In the genomic region with DNA sequence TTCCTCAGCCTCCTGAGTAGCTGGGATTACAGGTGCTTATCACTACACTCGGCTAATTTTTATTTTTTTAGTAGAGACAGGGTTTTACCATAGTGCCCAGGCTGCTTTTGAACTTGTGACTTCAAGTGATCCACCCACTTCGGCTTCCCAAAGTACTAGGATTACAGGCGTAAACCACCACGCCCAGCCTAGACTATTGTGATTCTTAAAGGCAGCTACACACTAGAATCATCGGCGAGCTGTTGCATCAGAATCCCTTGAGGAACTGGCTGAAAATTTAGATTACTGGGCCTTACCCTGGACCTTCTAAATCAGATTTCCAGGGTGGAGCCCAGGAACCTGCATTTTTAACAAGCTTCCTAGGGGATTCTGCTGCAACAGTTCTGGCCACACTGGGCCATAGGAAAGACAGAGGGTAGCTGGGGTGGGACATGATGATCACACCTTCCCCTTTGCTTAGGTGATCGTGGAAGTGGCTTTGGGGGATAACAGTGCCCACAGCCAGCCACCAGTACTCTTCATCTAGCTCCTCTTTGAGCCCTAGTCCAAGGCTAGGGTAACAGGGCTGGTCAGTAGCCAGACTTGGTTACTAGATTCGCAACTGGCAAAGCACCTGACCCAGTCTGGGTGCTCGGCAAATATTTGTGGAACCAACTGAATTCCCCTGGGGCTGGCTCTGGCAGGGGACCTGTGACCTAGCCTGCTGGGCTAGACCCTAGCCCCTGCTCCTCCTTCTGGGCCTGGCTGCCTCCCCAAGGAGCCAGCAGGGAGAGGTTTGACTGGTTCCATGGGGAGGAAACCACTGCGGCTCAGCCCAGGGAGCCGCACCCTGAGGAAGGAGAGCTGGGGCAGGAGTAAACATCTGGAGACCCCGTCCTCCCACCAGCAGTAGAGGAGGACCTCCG, we compare ENCODE assay signal across 14 cellular contexts.
DNase-seq lines count a peak whose midpoint lies in the region; ATAC-seq, FAIRE-seq and TF ChIP-seq lines count a peak whose summit lies in the region.
"Had no signal": no experiment of that assay in that cellular context is flagged by ENCODE, and none has a peak within 500 bp of the region (broad histone marks: within the 10 kb centered on the region; RNA-seq: fewer than 3 reads in every experiment).

No MANE protein-coding gene starts in this region.

- H3K27me3 ChIP-seq in liver (ENCODE audit: control insufficient read depth in 4 of 4, insufficient read depth in 4 of 4, low read length in 3 of 4): no peaks in the 10 kb centered on the region
- H3K27me3 ChIP-seq in HepG2 (ENCODE audit: control insufficient read depth in 1 of 2, insufficient read depth in 2 of 2, low read length in 2 of 2): peaks cover 2 to 6% of the 10 kb centered on the region in 2 experiments; a peak in 3 of 5 replicates
- no peaks in the 10 kb centered on the region for H3K27me3 ChIP-seq in RWPE2 (ENCODE audit: insufficient read depth, poor library complexity, severe bottlenecking)
- no peaks in the 10 kb centered on the region for H3K27me3 ChIP-seq in upper lobe of right lung

- H3K9ac ChIP-seq in liver (ENCODE audit: low read depth in 1 of 2, low read length in 2 of 2) (no peak overlapping the region), HepG2 (ENCODE audit: insufficient read depth, low read depth, low read length) (no peak overlapping the region)

- TF ChIP-seq POLR2A in HepG2 (IDR thresholded peaks at IDR 0.05; ENCODE audit: insufficient read depth in 1 of 2, low read depth in 2 of 2, low read length in 2 of 2): no peak

- H4K20me1 ChIP-seq in HepG2 (ENCODE audit: insufficient read depth, low read length): no peaks in the 10 kb centered on the region

- H3K4me1 ChIP-seq in liver (ENCODE audit: control insufficient read depth in 4 of 4, insufficient read depth in 4 of 4, low read length in 3 of 4) (peaks cover 0 to 9% (median 2%) of the 10 kb centered on the region in 4 donors), HepG2 (ENCODE audit: insufficient read depth, low read length) (0 out of 2 replicates have a peak, but pooled peaks cover 7% of the 10 kb centered on the region), RWPE2 (ENCODE audit: insufficient read depth, poor library complexity, severe bottlenecking) (peaks cover 6% of the 10 kb centered on the region), upper lobe of right lung (peaks cover 9% of the 10 kb centered on the region)

- no peak for DNase-seq in HepG2 (ENCODE audit: low spot score)
- peak; percentile 11 for DNase-seq in RWPE2 (ENCODE audit: low spot score)
- DNase-seq in iris pigment epithelial cell (ENCODE audit: low read depth): peak; percentile 49
- DNase-seq in upper lobe of right lung: peak; percentile 49
- DNase-seq in EL: no peak
- no peak for DNase-seq in DMS114 treated with DMSO at 0.1 percent for 48 hours (lab: John Stamatoyannopoulos, UW; ENCODE audit: unreplicated experiment)
- DNase-seq: activated CD4-positive, alpha-beta T cell treated with anti-CD3 and anti-CD28 coated beads, Interleukin-2, amount 50 U/mL, for 1 hour; anterior cingulate cortex; NCI-H1694; SHP77 treated with DMSO at 0.1 percent for 48 hours; T-helper 9 cell had no signal

- intact Hi-C loops in HepG2 (cut with micrococcal nuclease; ENCODE audit: unreplicated experiment): no loop called here
- intact Hi-C loops in upper lobe of right lung (cut with DNase I): no loop called here

- CTCF ChIA-PET in HepG2 (lab: Yijun Ruan, JAX; ENCODE audit: low intra/inter-chr PET ratio, low total read pairs): no interaction called here

- ATAC-seq in HepG2 (no peak), RWPE2 (ENCODE audit: low read depth) (no peak), upper lobe of right lung (peak; percentile 21), HG02938 (IDR thresholded peaks at IDR 0.05; ENCODE audit: unreplicated experiment) (no peak)

- WGBS in liver: 86% methylated on average over 13 of the region's 13 CpGs
- WGBS in HepG2 (ENCODE audit: low lambda C conversion rate): 22% methylated on average over 8 of the region's 13 CpGs

- H3K9me3 ChIP-seq in liver (ENCODE audit: control insufficient read depth in 4 of 4, low read length in 3 of 4): no peaks in the 10 kb centered on the region
- no peaks in the 10 kb centered on the region for H3K9me3 ChIP-seq in HepG2 (ENCODE audit: low read length)
- no peaks in the 10 kb centered on the region for H3K9me3 ChIP-seq in RWPE2 (ENCODE audit: severe bottlenecking)
- H3K9me3 ChIP-seq in upper lobe of right lung: no peaks in the 10 kb centered on the region

- H3K36me3 ChIP-seq in liver (ENCODE audit: control insufficient read depth in 4 of 4, insufficient read depth in 3 of 4, low read depth in 1 of 4, low read length in 3 of 4): no peaks in the 10 kb centered on the region
- no peaks in the 10 kb centered on the region for H3K36me3 ChIP-seq in HepG2 (replicated peaks in 1 of 2; ENCODE audit: control insufficient read depth in 1 of 2, insufficient read depth in 2 of 2, low read length in 2 of 2)
- H3K36me3 ChIP-seq in RWPE2 (ENCODE audit: low read depth): no peaks in the 10 kb centered on the region
- H3K36me3 ChIP-seq in upper lobe of right lung: no peaks in the 10 kb centered on the region

- TF ChIP-seq RAD21 in liver (IDR thresholded peaks at IDR 0.05): peak in 1 of 2 donors; percentile 26
- no peak for TF ChIP-seq RAD21 in HepG2 (CRISPR knock-in tag; IDR thresholded peaks at IDR 0.05)

- POLR2A ChIA-PET in HepG2 (lab: Yijun Ruan, JAX): no interaction called here

- TF ChIP-seq EP300 in HepG2 (IDR thresholded peaks at IDR 0.05; ENCODE audit: low read depth in 2 of 2, low read length in 2 of 2): no peak
- TF ChIP-seq EP300 in HepG2 (CRISPR knock-in tag; IDR thresholded peaks at IDR 0.05; ENCODE audit: borderline replicate concordance): no peak

- BruUV-seq in HepG2 (replicated peaks; lab: Mats Ljungman, UMichigan): no TSS peak

- H3K79me2 ChIP-seq in HepG2 (ENCODE audit: insufficient read depth, low read length): no peaks in the 10 kb centered on the region

- FAIRE-seq in HepG2 (lab: Jason Lieb, UNC): no peak
- FAIRE-seq: endothelial cell of umbilical vein had no signal

- TF ChIP-seq CTCF in liver (IDR thresholded peaks at IDR 0.05; ENCODE audit: low read depth, low read length, missing input control): no peak
- TF ChIP-seq CTCF in HepG2 (CRISPR knock-in tag; IDR thresholded peaks at IDR 0.05): no peak
- TF ChIP-seq CTCF in RWPE2 (IDR thresholded peaks at IDR 0.05; ENCODE audit: poor library complexity, severe bottlenecking): no peak
- no peak for TF ChIP-seq CTCF in upper lobe of right lung (IDR thresholded peaks at IDR 0.05)

- H3K4me2 ChIP-seq in HepG2 (ENCODE audit: low read depth, low read length): no peak overlapping the region

- H3K27ac ChIP-seq in liver (ENCODE audit: low read depth in 1 of 2, low read length in 2 of 2) (no peak overlapping the region), HepG2 (ENCODE audit: extremely low read length, insufficient read depth, low read length) (no peak overlapping the region), RWPE2 (ENCODE audit: poor library complexity, severe bottlenecking) (no peak overlapping the region), upper lobe of right lung (no peak overlapping the region)

- H2AFZ ChIP-seq in HepG2 (ENCODE audit: low read length): no peak overlapping the region

- in situ Hi-C loops in HepG2 (cut with HindIII; ENCODE audit: extremely low pct_ligation_motif_present, low pct_unique_long_range_greater_than_20kb): no loop called here

- no peak overlapping the region for H3K4me3 ChIP-seq in liver (ENCODE audit: low read depth in 1 of 3, low read length in 3 of 3)
- H3K4me3 ChIP-seq in HepG2 (replicated peaks in 1 of 3; ENCODE audit: insufficient read depth in 1 of 3, low read depth in 2 of 3, low read length in 3 of 3): no peak overlapping the region
- no peak overlapping the region for H3K4me3 ChIP-seq in RWPE2 (ENCODE audit: severe bottlenecking)
- H3K4me3 ChIP-seq in upper lobe of right lung: no peak overlapping the region

TF ChIP-seq in liver, 16 proteins besides CTCF, POLR2A, EP300 and RAD21:
- no peak for TF ChIP-seq FOXA1 (IDR thresholded peaks at IDR 0.05)
- TF ChIP-seq SP1 (IDR thresholded peaks at IDR 0.05): peak; percentile 21
- peak; percentile 46 to 71 for TF ChIP-seq HNF4A (conservative IDR thresholded peaks at IDR 0.05)

TF ChIP-seq in HepG2, 621 proteins besides CTCF, POLR2A, EP300 and RAD21 (continues in another document):
- TF ChIP-seq THYN1 (CRISPR knock-in tag; IDR thresholded peaks at IDR 0.05; ENCODE audit: borderline replicate concordance, low read depth) (no peak), KDM5B (CRISPR knock-in tag; IDR thresholded peaks at IDR 0.05; ENCODE audit: borderline replicate concordance) (no peak), ZNF609 (CRISPR knock-in tag; IDR thresholded peaks at IDR 0.05; ENCODE audit: borderline replicate concordance) (no peak), ZNF441 (CRISPR knock-in tag; IDR thresholded peaks at IDR 0.05; ENCODE audit: borderline replicate concordance) (no peak), ZNF879 (CRISPR knock-in tag; IDR thresholded peaks at IDR 0.05) (no peak)

Comparison
In these comparisons a context has a peak if more than half of its experiments do, and no peak if none do; other contexts are left out.
1. DNase-seq: peak in RWPE2 (single experiment), iris pigment epithelial cell (single experiment) and upper lobe of right lung (single experiment); none in HepG2 (single experiment), EL (single experiment) and DMS114 treated with DMSO at 0.1 percent for 48 hours (single experiment).